ENCODE assay signal across 12 cellular contexts in the genomic region with DNA sequence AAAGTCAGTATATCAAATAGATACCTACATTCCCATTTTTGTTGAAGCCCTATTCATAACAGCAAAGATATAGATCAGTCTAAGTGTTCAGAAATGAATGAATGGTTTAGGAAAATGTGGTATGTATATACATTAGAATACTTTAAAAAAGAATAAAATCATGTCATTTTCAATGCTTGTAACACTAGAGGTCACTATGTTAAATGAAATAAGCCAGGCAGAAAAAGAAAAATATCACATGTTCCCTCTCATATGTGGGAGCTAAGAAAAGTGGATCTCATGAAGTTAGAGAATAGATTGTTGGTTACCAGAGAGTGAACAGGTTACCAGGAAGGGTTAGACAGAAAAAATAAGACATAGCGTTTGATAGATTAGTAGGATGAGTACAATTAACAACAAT.
DNase-seq lines count a peak whose midpoint lies in the region; ATAC-seq and TF ChIP-seq lines count a peak whose summit lies in the region.
"Had no signal": no experiment of that assay in that cellular context is flagged by ENCODE, and none has a peak within 500 bp of the region (broad histone marks: within the 10 kb centered on the region; RNA-seq: fewer than 3 reads in every experiment).

No MANE protein-coding gene starts in this region.

- ATAC-seq in IMR-90 (ENCODE audit: low read depth) (no peak), GM19324 (IDR thresholded peaks at IDR 0.05; ENCODE audit: low FRiP score, unreplicated experiment) (no peak), HG02973 (IDR thresholded peaks at IDR 0.05; ENCODE audit: unreplicated experiment) (no peak)
- ATAC-seq: activated naive CD4-positive, alpha-beta T cell treated with anti-CD3 and anti-CD28 coated beads, Interleukin-2, amount 50 U/mL, for 72 hours; WTC11 had no signal

- H3K9me2 ChIP-seq in SU-DHL-6 (replicated peaks; ENCODE audit: insufficient read depth, low read length): no peaks in the 10 kb centered on the region

- H3K56ac ChIP-seq in IMR-90 (ENCODE audit: extremely low read depth, insufficient read depth, low read length): no peak overlapping the region

- POLR2A ChIA-PET in IMR-90 (lab: Charles Lee; ENCODE audit: unreplicated experiment): no interaction called here
- POLR2A ChIA-PET in activated CD4-positive, alpha-beta memory T cell treated with anti-CD3 and anti-CD28 coated beads, Interleukin-2, amount 10 ng/mL, durations not matched to agents 7 days and 5 days (lab: Charles Lee): no interaction called here

- H4K91ac ChIP-seq in IMR-90 (ENCODE audit: insufficient read depth, low read depth, low read length): no peak overlapping the region

- H3K4me3 ChIP-seq in IMR-90 (ENCODE audit: insufficient read depth, low read depth, low read length): no peak overlapping the region
- H3K4me3 ChIP-seq in SU-DHL-6 (ENCODE audit: insufficient read depth, low read length, poor library complexity, severe bottlenecking): no peak overlapping the region
- H3K4me3 ChIP-seq: upper lobe of left lung had no signal

- intact Hi-C loops in IMR-90 (cut with micrococcal nuclease): loop anchor here (5.0 kb wide), 1 partner anchor 1521 kb away; the partner anchor contains the start of gene DNAH7

- H4K20me1 ChIP-seq in IMR-90 (ENCODE audit: insufficient read depth, low read length) (no peaks in the 10 kb centered on the region), SU-DHL-6 (ENCODE audit: low read depth, low read length) (no peaks in the 10 kb centered on the region)

- no peaks in the 10 kb centered on the region for H3K36me3 Mint-ChIP-seq in activated CD4-positive, alpha-beta memory T cell treated with anti-CD3 and anti-CD28 coated beads, Interleukin-2, amount 10 ng/mL, durations not matched to agents 7 days and 5 days (ENCODE audit: low read depth)
- H3K36me3 Mint-ChIP-seq: activated naive CD4-positive, alpha-beta T cell treated with anti-CD3 and anti-CD28 coated beads, Interleukin-2, amount 50 U/mL, for 72 hours; WTC11 had no signal

- no peak overlapping the region for H3K4me2 ChIP-seq in IMR-90 (ENCODE audit: low read depth, low read length)
- no peak overlapping the region for H3K4me2 ChIP-seq in SU-DHL-6 (ENCODE audit: low read depth, low read length, poor library complexity, severe bottlenecking)

- WGBS in IMR-90 (ENCODE audit: extremely low coverage in 2 of 2, insufficient read length in 1 of 2), 2 experiments: no CpG with 5 or more reads among the region's 1 CpG

- no peak overlapping the region for H3K14ac ChIP-seq in IMR-90 (replicated peaks; ENCODE audit: low read depth, low read length)

- in situ Hi-C loops in IMR-90 (cut with MboI; ENCODE audit: low sequenced_read_pairs): no loop called here

- no peak overlapping the region for H2AK9ac ChIP-seq in IMR-90 (replicated peaks; ENCODE audit: low read depth, low read length, poor library complexity)

- H3K4me1 Mint-ChIP-seq in activated CD4-positive, alpha-beta memory T cell treated with anti-CD3 and anti-CD28 coated beads, Interleukin-2, amount 10 ng/mL, durations not matched to agents 7 days and 5 days: no peaks in the 10 kb centered on the region
- H3K4me1 Mint-ChIP-seq: WTC11 had no signal

- H3K18ac ChIP-seq in IMR-90 (ENCODE audit: low read depth, low read length): no peak overlapping the region

- H2BK120ac ChIP-seq in IMR-90 (ENCODE audit: low read depth, low read length): no peak overlapping the region

- H3K27me3 ChIP-seq in IMR-90 (ENCODE audit: control insufficient read depth, insufficient read depth, low read length) (no peaks in the 10 kb centered on the region), SU-DHL-6 (ENCODE audit: low read length) (no peaks in the 10 kb centered on the region)
- H3K27me3 ChIP-seq: upper lobe of left lung had no signal

- DNase-seq in DMS53 (lab: John Stamatoyannopoulos, UW): peak; percentile 60
- no peak for DNase-seq in IMR-90
- DNase-seq in left kidney (ENCODE audit: low read depth, low spot score): peak; percentile 22
- DNase-seq in activated CD4-positive, alpha-beta memory T cell treated with anti-CD3 and anti-CD28 coated beads, Interleukin-2, amount 10 ng/mL, durations not matched to agents 7 days and 5 days: no peak
- DNase-seq in NCI-H82 treated with DMSO at 0.1 percent for 48 hours (lab: John Stamatoyannopoulos, UW; ENCODE audit: unreplicated experiment): no peak
- DNase-seq: EL, upper lobe of left lung had no signal

- dilution Hi-C loops in IMR-90 (cut with HindIII; ENCODE audit: low sequenced_read_pairs, unreplicated experiment): no loop called here

- TF ChIP-seq RAD21 in IMR-90 (IDR thresholded peaks at IDR 0.05; ENCODE audit: low read length): no peak

- no peak overlapping the region for H4K8ac ChIP-seq in IMR-90 (ENCODE audit: low read depth in 2 of 2, low read length in 2 of 2)

- H3K79me2 ChIP-seq in SU-DHL-6 (ENCODE audit: insufficient read depth, low read length): no peaks in the 10 kb centered on the region

- H3F3A ChIP-seq in SU-DHL-6 (ENCODE audit: insufficient read depth): no peaks in the 10 kb centered on the region

- H3K4me3 Mint-ChIP-seq in activated CD4-positive, alpha-beta memory T cell treated with anti-CD3 and anti-CD28 coated beads, Interleukin-2, amount 10 ng/mL, durations not matched to agents 7 days and 5 days: no peak overlapping the region
- H3K4me3 Mint-ChIP-seq: WTC11 had no signal

- CTCF ChIA-PET in IMR-90 (lab: Yijun Ruan, JAX): interaction anchor here (1.2 kb wide), 1 partner anchor 1522 kb away, joined by 3 read pairs; the partner anchor contains the start of gene DNAH7
- CTCF ChIA-PET in activated CD4-positive, alpha-beta memory T cell treated with anti-CD3 and anti-CD28 coated beads, Interleukin-2, amount 10 ng/mL, durations not matched to agents 7 days and 5 days (lab: Charles Lee): no interaction called here

- no peak overlapping the region for H2BK15ac ChIP-seq in IMR-90 (ENCODE audit: low read depth, low read length)

- TF ChIP-seq POLR2A in IMR-90 (IDR thresholded peaks at IDR 0.05; ENCODE audit: low read depth, low read length): no peak

- no peak overlapping the region for H2BK20ac ChIP-seq in IMR-90 (ENCODE audit: low read depth, low read length)

- no peak overlapping the region for H4K5ac ChIP-seq in IMR-90 (ENCODE audit: low read depth, low read length)

- no peak overlapping the region for H3K27ac ChIP-seq in IMR-90 (ENCODE audit: insufficient read depth, low read length)
- H3K27ac ChIP-seq in SU-DHL-6 (ENCODE audit: low read depth, low read length): no peak overlapping the region
- H3K27ac ChIP-seq: upper lobe of left lung had no signal

- 0 out of 2 replicates have a peak, but pooled peaks have one; percentile 10 for TF ChIP-seq CTCF in IMR-90 (conservative IDR thresholded peaks at IDR 0.05; ENCODE audit: low read depth, low read length)
- TF ChIP-seq CTCF in SU-DHL-6 (IDR thresholded peaks at IDR 0.05; ENCODE audit: insufficient read depth, low read length, poor library complexity, severe bottlenecking): peak; percentile 18

- no peak overlapping the region for H3K4ac ChIP-seq in IMR-90 (ENCODE audit: low read depth, low read length)

- H3K4me1 ChIP-seq in IMR-90 (ENCODE audit: control insufficient read depth, insufficient read depth, low read length): no peaks in the 10 kb centered on the region
- H3K4me1 ChIP-seq: upper lobe of left lung had no signal

- H2AK5ac ChIP-seq in IMR-90 (ENCODE audit: low read depth, low read length): no peak overlapping the region

- no peaks in the 10 kb centered on the region for H3K36me3 ChIP-seq in IMR-90 (ENCODE audit: control insufficient read depth, insufficient read depth, low read length)
- no peaks in the 10 kb centered on the region for H3K36me3 ChIP-seq in SU-DHL-6 (ENCODE audit: low read length)
- H3K36me3 ChIP-seq: upper lobe of left lung had no signal

- H3K9me1 ChIP-seq in IMR-90 (ENCODE audit: insufficient read depth, low read length): no peaks in the 10 kb centered on the region

- no peak overlapping the region for H3K9ac ChIP-seq in IMR-90 (ENCODE audit: low read depth, low read length)
- no peak overlapping the region for H3K9ac ChIP-seq in SU-DHL-6 (ENCODE audit: low read length)

- H3K27me3 Mint-ChIP-seq in activated CD4-positive, alpha-beta memory T cell treated with anti-CD3 and anti-CD28 coated beads, Interleukin-2, amount 10 ng/mL, durations not matched to agents 7 days and 5 days: no peaks in the 10 kb centered on the region

- no peaks in the 10 kb centered on the region for H3K9me3 Mint-ChIP-seq in activated CD4-positive, alpha-beta memory T cell treated with anti-CD3 and anti-CD28 coated beads, Interleukin-2, amount 10 ng/mL, durations not matched to agents 7 days and 5 days

- H2BK5ac ChIP-seq in IMR-90 (ENCODE audit: low read depth, low read length, poor library complexity, severe bottlenecking): no peak overlapping the region

- BruUV-seq in IMR-90 (replicated peaks; lab: Mats Ljungman, UMichigan): no TSS peak

- H3K23ac ChIP-seq in IMR-90 (ENCODE audit: low read depth, low read length): no peak overlapping the region

- H3K27ac Mint-ChIP-seq in activated CD4-positive, alpha-beta memory T cell treated with anti-CD3 and anti-CD28 coated beads, Interleukin-2, amount 10 ng/mL, durations not matched to agents 7 days and 5 days: no peak overlapping the region
- H3K27ac Mint-ChIP-seq: activated naive CD4-positive, alpha-beta T cell treated with anti-CD3 and anti-CD28 coated beads, Interleukin-2, amount 50 U/mL, for 72 hours; WTC11 had no signal

- H3K9me3 ChIP-seq in IMR-90 (ENCODE audit: control insufficient read depth, insufficient read depth, low read length) (peaks cover 2% of the 10 kb centered on the region; the same call in 1 of the 2 replicates), SU-DHL-6 (ENCODE audit: insufficient read depth, low read length) (no peaks in the 10 kb centered on the region)
- H3K9me3 ChIP-seq: upper lobe of left lung had no signal

- H2AFZ ChIP-seq in IMR-90 (replicated peaks; ENCODE audit: low read length, poor library complexity) (no peak overlapping the region), SU-DHL-6 (ENCODE audit: low read depth, low read length, severe bottlenecking) (peak overlapping the region; percentile 74)

- no peaks in the 10 kb centered on the region for H3K79me1 ChIP-seq in IMR-90 (ENCODE audit: low read depth in 1 of 2, low read length in 2 of 2)

TF ChIP-seq in IMR-90, 13 proteins besides CTCF, POLR2A, EP300 and RAD21 (continues in another document):
- no peak for TF ChIP-seq CEBPB (IDR thresholded peaks at IDR 0.05; ENCODE audit: low read depth, low read length)
- TF ChIP-seq CHD1 (IDR thresholded peaks at IDR 0.05; ENCODE audit: low read depth, low read length): no peak
- TF ChIP-seq BHLHE40 (IDR thresholded peaks at IDR 0.05; ENCODE audit: low read depth, low read length): no peak
- TF ChIP-seq ELK1 (IDR thresholded peaks at IDR 0.05; ENCODE audit: borderline replicate concordance, low read depth, low read length): no peak
- TF ChIP-seq RFX5 (IDR thresholded peaks at IDR 0.05; ENCODE audit: low read depth, low read length): no peak

Comparison
In these comparisons a context has a peak if more than half of its experiments do, and no peak if none do; other contexts are left out.
1. DNase-seq: peak in DMS53 (single experiment) and left kidney (single experiment); none in IMR-90 (single experiment), activated CD4-positive, alpha-beta memory T cell treated with anti-CD3 and anti-CD28 coated beads, Interleukin-2, amount 10 ng/mL, durations not matched to agents 7 days and 5 days (single experiment) and NCI-H82 treated with DMSO at 0.1 percent for 48 hours (single experiment).